1 cellular context compared by ENCODE assay signal in the genomic region with DNA sequence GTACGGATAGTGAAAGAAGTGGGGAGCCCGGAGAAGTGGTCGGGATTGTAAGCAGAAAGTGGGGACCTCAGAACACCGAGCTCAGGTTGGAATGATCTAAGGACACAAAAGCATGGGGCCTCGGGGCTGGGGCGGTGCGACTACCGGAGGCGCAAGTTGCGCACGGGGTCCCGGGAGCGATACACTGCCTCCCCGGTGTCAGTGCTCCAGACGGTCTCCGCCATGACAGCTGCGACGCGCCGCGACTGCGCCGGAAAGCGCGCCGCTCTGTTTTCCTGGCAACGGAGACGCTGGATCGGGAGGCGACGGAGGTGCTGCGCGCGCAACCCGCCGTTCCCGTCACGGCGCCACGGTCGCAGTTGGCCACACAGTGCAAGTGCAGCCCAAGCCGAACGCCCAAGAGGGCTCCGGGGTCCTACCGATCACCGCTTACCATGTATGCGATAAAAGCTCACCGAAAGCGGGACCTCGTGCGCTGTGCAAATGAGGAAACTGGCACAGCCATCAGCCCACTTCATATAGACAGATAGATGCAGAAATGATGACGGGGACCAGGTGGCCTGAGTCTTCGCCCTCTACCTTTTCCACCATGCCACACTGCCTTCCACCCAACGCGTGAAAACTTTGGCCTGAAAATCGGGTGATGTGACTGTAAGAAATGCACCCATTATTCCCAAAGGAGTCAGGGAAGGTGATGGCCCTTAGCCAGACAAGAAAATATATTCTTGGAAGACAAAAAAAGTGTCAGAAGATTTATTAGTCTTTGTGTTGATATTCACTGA.
TF ChIP-seq lines count a peak whose summit lies in the region.

A gene (minus strand): TSS at position 249 of the 782 bp plus-strand sequence. CDS start 25 bp downstream, at position 224.

TF ChIP-seq in GM12878, 131 proteins besides CTCF, POLR2A, EP300 and RAD21 (continued from another document and continues in another):
- TF ChIP-seq, protein P1, sequence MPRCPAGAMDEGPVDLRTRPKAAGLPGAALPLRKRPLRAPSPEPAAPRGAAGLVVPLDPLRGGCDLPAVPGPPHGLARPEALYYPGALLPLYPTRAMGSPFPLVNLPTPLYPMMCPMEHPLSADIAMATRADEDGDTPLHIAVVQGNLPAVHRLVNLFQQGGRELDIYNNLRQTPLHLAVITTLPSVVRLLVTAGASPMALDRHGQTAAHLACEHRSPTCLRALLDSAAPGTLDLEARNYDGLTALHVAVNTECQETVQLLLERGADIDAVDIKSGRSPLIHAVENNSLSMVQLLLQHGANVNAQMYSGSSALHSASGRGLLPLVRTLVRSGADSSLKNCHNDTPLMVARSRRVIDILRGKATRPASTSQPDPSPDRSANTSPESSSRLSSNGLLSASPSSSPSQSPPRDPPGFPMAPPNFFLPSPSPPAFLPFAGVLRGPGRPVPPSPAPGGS (IDR thresholded peaks at IDR 0.05; ENCODE audit: borderline replicate concordance, insufficient read depth, low read depth, low read length, poor library complexity, severe bottlenecking), result no peak
- TF ChIP-seq MTA3 (IDR thresholded peaks at IDR 0.05; ENCODE audit: borderline replicate concordance, low read length) (no peak), CHD1 (IDR thresholded peaks at IDR 0.05; ENCODE audit: low read depth, low read length) (0 out of 2 replicates have a peak, but pooled peaks have one; percentile 55), TCF7 (IDR thresholded peaks at IDR 0.05; ENCODE audit: borderline replicate concordance) (no peak), BMI1 (IDR thresholded peaks at IDR 0.05; ENCODE audit: borderline replicate concordance) (peak; percentile 75), ZNF217 (IDR thresholded peaks at IDR 0.05) (no peak), ZNF207 (IDR thresholded peaks at IDR 0.05; ENCODE audit: borderline replicate concordance) (no peak), CREB1 (IDR thresholded peaks at IDR 0.05; ENCODE audit: low read depth) (peak; percentile 96), NR2F1 (conservative IDR thresholded peaks at IDR 0.05) (no peak), STAT1 (conservative IDR thresholded peaks at IDR 0.05) (peak; percentile 73; the same call in 1 of the 2 replicates), GABPA (IDR thresholded peaks at IDR 0.05; ENCODE audit: low read depth) (peak; percentile 66), SIX5 (IDR thresholded peaks at IDR 0.05; ENCODE audit: low read depth, low read length, severe bottlenecking) (peak; percentile 38), TCF3 (IDR thresholded peaks at IDR 0.05; ENCODE audit: borderline replicate concordance, insufficient read depth, low read depth, low read length) (peak; percentile 69; the same call in 1 of the 2 replicates), POU2F2 (IDR thresholded peaks at IDR 0.05; ENCODE audit: borderline replicate concordance, low read depth, low read length) (peak; percentile 64; the same call in 1 of the 3 replicates), BCL11A (IDR thresholded peaks at IDR 0.05; ENCODE audit: low read depth, low read length) (no peak), BACH1 (IDR thresholded peaks at IDR 0.05; ENCODE audit: borderline replicate concordance) (peak; percentile 45; the same call in 1 of the 2 replicates), PAX8 (IDR thresholded peaks at IDR 0.05) (no peak), SMARCA5 (IDR thresholded peaks at IDR 0.05) (peak; percentile 78), SREBF1 (IDR thresholded peaks at IDR 0.05; ENCODE audit: low read length) (no peak), MYB (IDR thresholded peaks at IDR 0.05; ENCODE audit: borderline replicate concordance, low read depth, low read length) (no peak), HDGF (IDR thresholded peaks at IDR 0.05) (peak; percentile 75), ZZZ3 (IDR thresholded peaks at IDR 0.05; ENCODE audit: control insufficient read depth, insufficient read length, low read depth) (no peak), WRNIP1 (IDR thresholded peaks at IDR 0.05; ENCODE audit: borderline replicate concordance, low read depth, low read length) (peak; percentile 67; the same call in 1 of the 2 replicates), ZNF24 (IDR thresholded peaks at IDR 0.05) (no peak), CBX5 (IDR thresholded peaks at IDR 0.05; ENCODE audit: low read depth) (no peak; the same call in 1 of the 2 replicates), FOXK2 (IDR thresholded peaks at IDR 0.05) (no peak), IKZF1 (conservative IDR thresholded peaks at IDR 0.05) (peak; percentile 91), LARP7 (IDR thresholded peaks at IDR 0.05) (peak; percentile 82; the same call in 1 of the 2 replicates), SRF (IDR thresholded peaks at IDR 0.05; ENCODE audit: low read depth in 2 of 2, low read length in 2 of 2) (no peak), RELA (IDR thresholded peaks at IDR 0.05; ENCODE audit: borderline replicate concordance, partially characterized antibody) (peak; percentile 63), RUNX3 (IDR thresholded peaks at IDR 0.05; ENCODE audit: low read length) (peak; percentile 33), TARDBP (IDR thresholded peaks at IDR 0.05; ENCODE audit: borderline replicate concordance) (no peak), CHD4 (IDR thresholded peaks at IDR 0.05) (no peak)
- TF ChIP-seq, protein P2, sequence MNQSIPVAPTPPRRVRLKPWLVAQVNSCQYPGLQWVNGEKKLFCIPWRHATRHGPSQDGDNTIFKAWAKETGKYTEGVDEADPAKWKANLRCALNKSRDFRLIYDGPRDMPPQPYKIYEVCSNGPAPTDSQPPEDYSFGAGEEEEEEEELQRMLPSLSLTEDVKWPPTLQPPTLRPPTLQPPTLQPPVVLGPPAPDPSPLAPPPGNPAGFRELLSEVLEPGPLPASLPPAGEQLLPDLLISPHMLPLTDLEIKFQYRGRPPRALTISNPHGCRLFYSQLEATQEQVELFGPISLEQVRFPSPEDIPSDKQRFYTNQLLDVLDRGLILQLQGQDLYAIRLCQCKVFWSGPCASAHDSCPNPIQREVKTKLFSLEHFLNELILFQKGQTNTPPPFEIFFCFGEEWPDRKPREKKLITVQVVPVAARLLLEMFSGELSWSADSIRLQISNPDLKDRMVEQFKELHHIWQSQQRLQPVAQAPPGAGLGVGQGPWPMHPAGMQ (IDR thresholded peaks at IDR 0.05; ENCODE audit: borderline replicate concordance), result no peak
- TF ChIP-seq, protein P3, sequence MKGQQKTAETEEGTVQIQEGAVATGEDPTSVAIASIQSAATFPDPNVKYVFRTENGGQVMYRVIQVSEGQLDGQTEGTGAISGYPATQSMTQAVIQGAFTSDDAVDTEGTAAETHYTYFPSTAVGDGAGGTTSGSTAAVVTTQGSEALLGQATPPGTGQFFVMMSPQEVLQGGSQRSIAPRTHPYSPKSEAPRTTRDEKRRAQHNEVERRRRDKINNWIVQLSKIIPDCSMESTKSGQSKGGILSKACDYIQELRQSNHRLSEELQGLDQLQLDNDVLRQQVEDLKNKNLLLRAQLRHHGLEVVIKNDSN (IDR thresholded peaks at IDR 0.05; ENCODE audit: borderline replicate concordance, extremely low read length, insufficient read depth, low read depth, low read length), result no peak
- TF ChIP-seq, protein P4, sequence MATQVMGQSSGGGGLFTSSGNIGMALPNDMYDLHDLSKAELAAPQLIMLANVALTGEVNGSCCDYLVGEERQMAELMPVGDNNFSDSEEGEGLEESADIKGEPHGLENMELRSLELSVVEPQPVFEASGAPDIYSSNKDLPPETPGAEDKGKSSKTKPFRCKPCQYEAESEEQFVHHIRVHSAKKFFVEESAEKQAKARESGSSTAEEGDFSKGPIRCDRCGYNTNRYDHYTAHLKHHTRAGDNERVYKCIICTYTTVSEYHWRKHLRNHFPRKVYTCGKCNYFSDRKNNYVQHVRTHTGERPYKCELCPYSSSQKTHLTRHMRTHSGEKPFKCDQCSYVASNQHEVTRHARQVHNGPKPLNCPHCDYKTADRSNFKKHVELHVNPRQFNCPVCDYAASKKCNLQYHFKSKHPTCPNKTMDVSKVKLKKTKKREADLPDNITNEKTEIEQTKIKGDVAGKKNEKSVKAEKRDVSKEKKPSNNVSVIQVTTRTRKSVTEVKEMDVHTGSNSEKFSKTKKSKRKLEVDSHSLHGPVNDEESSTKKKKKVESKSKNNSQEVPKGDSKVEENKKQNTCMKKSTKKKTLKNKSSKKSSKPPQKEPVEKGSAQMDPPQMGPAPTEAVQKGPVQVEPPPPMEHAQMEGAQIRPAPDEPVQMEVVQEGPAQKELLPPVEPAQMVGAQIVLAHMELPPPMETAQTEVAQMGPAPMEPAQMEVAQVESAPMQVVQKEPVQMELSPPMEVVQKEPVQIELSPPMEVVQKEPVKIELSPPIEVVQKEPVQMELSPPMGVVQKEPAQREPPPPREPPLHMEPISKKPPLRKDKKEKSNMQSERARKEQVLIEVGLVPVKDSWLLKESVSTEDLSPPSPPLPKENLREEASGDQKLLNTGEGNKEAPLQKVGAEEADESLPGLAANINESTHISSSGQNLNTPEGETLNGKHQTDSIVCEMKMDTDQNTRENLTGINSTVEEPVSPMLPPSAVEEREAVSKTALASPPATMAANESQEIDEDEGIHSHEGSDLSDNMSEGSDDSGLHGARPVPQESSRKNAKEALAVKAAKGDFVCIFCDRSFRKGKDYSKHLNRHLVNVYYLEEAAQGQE (IDR thresholded peaks at IDR 0.05; ENCODE audit: low read depth, low read length), result 0 out of 2 replicates have a peak, but pooled peaks have one; percentile 15
- TF ChIP-seq, protein P5, sequence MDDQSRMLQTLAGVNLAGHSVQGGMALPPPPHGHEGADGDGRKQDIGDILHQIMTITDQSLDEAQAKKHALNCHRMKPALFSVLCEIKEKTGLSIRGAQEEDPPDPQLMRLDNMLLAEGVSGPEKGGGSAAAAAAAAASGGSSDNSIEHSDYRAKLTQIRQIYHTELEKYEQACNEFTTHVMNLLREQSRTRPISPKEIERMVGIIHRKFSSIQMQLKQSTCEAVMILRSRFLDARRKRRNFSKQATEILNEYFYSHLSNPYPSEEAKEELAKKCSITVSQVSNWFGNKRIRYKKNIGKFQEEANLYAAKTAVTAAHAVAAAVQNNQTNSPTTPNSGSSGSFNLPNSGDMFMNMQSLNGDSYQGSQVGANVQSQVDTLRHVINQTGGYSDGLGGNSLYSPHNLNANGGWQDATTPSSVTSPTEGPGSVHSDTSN (IDR thresholded peaks at IDR 0.05; ENCODE audit: insufficient replicate concordance, low read depth, low read length), result no peak
- TF ChIP-seq, protein P6, sequence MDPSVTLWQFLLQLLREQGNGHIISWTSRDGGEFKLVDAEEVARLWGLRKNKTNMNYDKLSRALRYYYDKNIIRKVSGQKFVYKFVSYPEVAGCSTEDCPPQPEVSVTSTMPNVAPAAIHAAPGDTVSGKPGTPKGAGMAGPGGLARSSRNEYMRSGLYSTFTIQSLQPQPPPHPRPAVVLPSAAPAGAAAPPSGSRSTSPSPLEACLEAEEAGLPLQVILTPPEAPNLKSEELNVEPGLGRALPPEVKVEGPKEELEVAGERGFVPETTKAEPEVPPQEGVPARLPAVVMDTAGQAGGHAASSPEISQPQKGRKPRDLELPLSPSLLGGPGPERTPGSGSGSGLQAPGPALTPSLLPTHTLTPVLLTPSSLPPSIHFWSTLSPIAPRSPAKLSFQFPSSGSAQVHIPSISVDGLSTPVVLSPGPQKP (IDR thresholded peaks at IDR 0.05; ENCODE audit: low read depth, low read length), result no peak
- TF ChIP-seq, protein P7, sequence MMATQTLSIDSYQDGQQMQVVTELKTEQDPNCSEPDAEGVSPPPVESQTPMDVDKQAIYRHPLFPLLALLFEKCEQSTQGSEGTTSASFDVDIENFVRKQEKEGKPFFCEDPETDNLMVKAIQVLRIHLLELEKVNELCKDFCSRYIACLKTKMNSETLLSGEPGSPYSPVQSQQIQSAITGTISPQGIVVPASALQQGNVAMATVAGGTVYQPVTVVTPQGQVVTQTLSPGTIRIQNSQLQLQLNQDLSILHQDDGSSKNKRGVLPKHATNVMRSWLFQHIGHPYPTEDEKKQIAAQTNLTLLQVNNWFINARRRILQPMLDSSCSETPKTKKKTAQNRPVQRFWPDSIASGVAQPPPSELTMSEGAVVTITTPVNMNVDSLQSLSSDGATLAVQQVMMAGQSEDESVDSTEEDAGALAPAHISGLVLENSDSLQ (IDR thresholded peaks at IDR 0.05), result peak; percentile 61
- TF ChIP-seq, protein P8, sequence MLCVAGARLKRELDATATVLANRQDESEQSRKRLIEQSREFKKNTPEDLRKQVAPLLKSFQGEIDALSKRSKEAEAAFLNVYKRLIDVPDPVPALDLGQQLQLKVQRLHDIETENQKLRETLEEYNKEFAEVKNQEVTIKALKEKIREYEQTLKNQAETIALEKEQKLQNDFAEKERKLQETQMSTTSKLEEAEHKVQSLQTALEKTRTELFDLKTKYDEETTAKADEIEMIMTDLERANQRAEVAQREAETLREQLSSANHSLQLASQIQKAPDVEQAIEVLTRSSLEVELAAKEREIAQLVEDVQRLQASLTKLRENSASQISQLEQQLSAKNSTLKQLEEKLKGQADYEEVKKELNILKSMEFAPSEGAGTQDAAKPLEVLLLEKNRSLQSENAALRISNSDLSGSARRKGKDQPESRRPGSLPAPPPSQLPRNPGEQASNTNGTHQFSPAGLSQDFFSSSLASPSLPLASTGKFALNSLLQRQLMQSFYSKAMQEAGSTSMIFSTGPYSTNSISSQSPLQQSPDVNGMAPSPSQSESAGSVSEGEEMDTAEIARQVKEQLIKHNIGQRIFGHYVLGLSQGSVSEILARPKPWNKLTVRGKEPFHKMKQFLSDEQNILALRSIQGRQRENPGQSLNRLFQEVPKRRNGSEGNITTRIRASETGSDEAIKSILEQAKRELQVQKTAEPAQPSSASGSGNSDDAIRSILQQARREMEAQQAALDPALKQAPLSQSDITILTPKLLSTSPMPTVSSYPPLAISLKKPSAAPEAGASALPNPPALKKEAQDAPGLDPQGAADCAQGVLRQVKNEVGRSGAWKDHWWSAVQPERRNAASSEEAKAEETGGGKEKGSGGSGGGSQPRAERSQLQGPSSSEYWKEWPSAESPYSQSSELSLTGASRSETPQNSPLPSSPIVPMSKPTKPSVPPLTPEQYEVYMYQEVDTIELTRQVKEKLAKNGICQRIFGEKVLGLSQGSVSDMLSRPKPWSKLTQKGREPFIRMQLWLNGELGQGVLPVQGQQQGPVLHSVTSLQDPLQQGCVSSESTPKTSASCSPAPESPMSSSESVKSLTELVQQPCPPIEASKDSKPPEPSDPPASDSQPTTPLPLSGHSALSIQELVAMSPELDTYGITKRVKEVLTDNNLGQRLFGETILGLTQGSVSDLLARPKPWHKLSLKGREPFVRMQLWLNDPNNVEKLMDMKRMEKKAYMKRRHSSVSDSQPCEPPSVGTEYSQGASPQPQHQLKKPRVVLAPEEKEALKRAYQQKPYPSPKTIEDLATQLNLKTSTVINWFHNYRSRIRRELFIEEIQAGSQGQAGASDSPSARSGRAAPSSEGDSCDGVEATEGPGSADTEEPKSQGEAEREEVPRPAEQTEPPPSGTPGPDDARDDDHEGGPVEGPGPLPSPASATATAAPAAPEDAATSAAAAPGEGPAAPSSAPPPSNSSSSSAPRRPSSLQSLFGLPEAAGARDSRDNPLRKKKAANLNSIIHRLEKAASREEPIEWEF (IDR thresholded peaks at IDR 0.05; ENCODE audit: insufficient replicate concordance, low read depth, low read length), result no peak
